ENCODE assay signal across 9 cellular contexts in the genomic region with DNA sequence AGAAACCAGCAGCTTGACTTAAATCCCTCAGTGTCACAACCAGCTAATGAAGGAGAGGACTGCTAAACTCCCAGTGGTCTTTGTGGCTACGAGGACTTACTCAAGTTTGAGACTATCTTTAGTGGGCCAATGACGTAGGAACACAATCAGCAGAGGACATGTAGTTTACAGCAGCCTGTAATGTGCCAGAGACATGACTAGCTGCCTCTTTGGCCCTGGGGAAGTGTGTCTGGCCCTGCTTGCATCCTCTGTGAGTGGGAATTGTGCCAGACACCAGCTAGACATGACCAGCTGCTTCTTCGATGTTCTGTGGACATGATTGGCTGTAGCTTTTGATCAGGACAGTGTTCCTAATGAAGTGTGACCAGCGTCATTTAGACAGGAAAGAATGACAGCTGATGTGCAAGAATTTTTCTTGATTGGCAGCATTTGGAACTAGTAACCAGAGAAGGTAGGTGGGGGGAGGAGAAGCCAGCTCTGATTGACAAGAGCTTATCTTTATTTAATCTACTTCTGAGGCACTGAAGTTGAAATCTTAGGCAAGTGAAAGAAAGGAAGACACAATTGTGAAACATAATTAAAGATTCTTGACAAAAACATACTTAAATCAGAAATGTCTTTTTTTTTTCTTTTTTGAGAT.
DNase-seq lines count a peak whose midpoint lies in the region; ATAC-seq and TF ChIP-seq lines count a peak whose summit lies in the region.
"Had no signal": no experiment of that assay in that cellular context is flagged by ENCODE, and none has a peak within 500 bp of the region (broad histone marks: within the 10 kb centered on the region; RNA-seq: fewer than 3 reads in every experiment).

No MANE protein-coding gene starts in this region.

- no peaks in the 10 kb centered on the region for H3K27me3 ChIP-seq in Caco-2 (replicated peaks; ENCODE audit: control insufficient read depth, insufficient read depth, low read length)
- H3K27me3 ChIP-seq: neutrophil had no signal

- no peaks in the 10 kb centered on the region for H3K27me3 Mint-ChIP-seq in Caco-2 (ENCODE audit: insufficient read depth, unreplicated experiment)
- H3K27me3 Mint-ChIP-seq in WTC11 (ENCODE audit: low read depth), result peaks cover 6% of the 10 kb centered on the region

- H3K4me1 ChIP-seq in Caco-2, result peaks cover 49% of the 10 kb centered on the region

- H3K9me3 Mint-ChIP-seq in Caco-2 (ENCODE audit: unreplicated experiment), result no peaks in the 10 kb centered on the region
- H3K9me3 Mint-ChIP-seq in WTC11, result no peaks in the 10 kb centered on the region

- H3K4me3 Mint-ChIP-seq in Caco-2 (ENCODE audit: unreplicated experiment) (no peak overlapping the region), WTC11 (no peak overlapping the region)

- intact Hi-C loops in Caco-2 (cut with micrococcal nuclease; ENCODE audit: unreplicated experiment), result no loop called here

- no TSS peak for BruUV-seq in Caco-2 (replicated peaks; lab: Mats Ljungman, UMichigan)

- DNase-seq in Caco-2 (no peak), cerebellar cortex (ENCODE audit: low spot score) (peak; percentile 54), putamen (ENCODE audit: low spot score) (peak; percentile 59), WTC11 (ENCODE audit: low spot score) (no peak), NCI-H526 (lab: John Stamatoyannopoulos, UW) (no peak)
- DNase-seq in activated effector memory CD4-positive, alpha-beta T cell treated with anti-CD3 and anti-CD28 coated beads, Interleukin-2, amount 50 U/mL, for 16 hours, result no peak

- no peaks in the 10 kb centered on the region for H3K36me3 ChIP-seq in Caco-2 (ENCODE audit: control insufficient read depth, insufficient read depth, low read length)
- H3K36me3 ChIP-seq: neutrophil had no signal

- peak overlapping the region; percentile 15 for H3K27ac Mint-ChIP-seq in Caco-2 (ENCODE audit: unreplicated experiment)
- H3K27ac Mint-ChIP-seq in WTC11, result no peak overlapping the region; the same call in 1 of the 2 replicates

- TF ChIP-seq CTCF in Caco-2 (IDR thresholded peaks at IDR 0.05; ENCODE audit: insufficient read depth in 1 of 2, low read depth in 1 of 2, low read length in 1 of 2, severe bottlenecking in 1 of 2, unreplicated experiment in 1 of 2) (no peak), WTC11 (IDR thresholded peaks at IDR 0.05) (no peak)

- H3K4me3 ChIP-seq in Caco-2 (ENCODE audit: low read depth, low read length), result no peak overlapping the region

- POLR2A ChIA-PET in Caco-2 (lab: Charles Lee), result no interaction called here
- POLR2A ChIA-PET in WTC11 (lab: Charles Lee), result no interaction called here

- CTCF ChIA-PET in Caco-2 (lab: Charles Lee) (no interaction called here), WTC11 (lab: Charles Lee) (no interaction called here)

- ATAC-seq in GM19452 (IDR thresholded peaks at IDR 0.05; ENCODE audit: unreplicated experiment) (peak; percentile 49), HG03457 (IDR thresholded peaks at IDR 0.05; ENCODE audit: unreplicated experiment) (peak; percentile 45), WTC11 (no peak)

- H3K4me1 Mint-ChIP-seq in Caco-2 (ENCODE audit: low read depth, unreplicated experiment) (peaks cover 49% of the 10 kb centered on the region), WTC11 (peaks cover 43% of the 10 kb centered on the region)

- H3K36me3 Mint-ChIP-seq in Caco-2 (ENCODE audit: insufficient read depth, unreplicated experiment), result no peaks in the 10 kb centered on the region
- H3K36me3 Mint-ChIP-seq in WTC11, result no peaks in the 10 kb centered on the region

- H3K9me3 ChIP-seq in Caco-2, result no peaks in the 10 kb centered on the region
- H3K9me3 ChIP-seq: neutrophil had no signal

TF ChIP-seq in WTC11, 78 proteins besides CTCF, POLR2A, EP300 and RAD21 (continues in another document):
- TF ChIP-seq KAT7 (CRISPR knock-in tag; IDR thresholded peaks at IDR 0.05; ENCODE audit: borderline replicate concordance) (no peak), SMAD3 (CRISPR knock-in tag; IDR thresholded peaks at IDR 0.05; ENCODE audit: borderline replicate concordance) (no peak), ZNF532 (CRISPR knock-in tag; IDR thresholded peaks at IDR 0.05; ENCODE audit: borderline replicate concordance) (no peak), TEAD1 (CRISPR knock-in tag; IDR thresholded peaks at IDR 0.05) (no peak), CBFB (CRISPR knock-in tag; IDR thresholded peaks at IDR 0.05; ENCODE audit: low read depth) (no peak), EMX1 (CRISPR knock-in tag; IDR thresholded peaks at IDR 0.05) (no peak), ESRRA (CRISPR knock-in tag; IDR thresholded peaks at IDR 0.05; ENCODE audit: borderline replicate concordance) (no peak), ZNF121 (CRISPR knock-in tag; IDR thresholded peaks at IDR 0.05) (no peak), E2F5 (CRISPR knock-in tag; IDR thresholded peaks at IDR 0.05) (no peak)
- TF ChIP-seq, protein P1, sequence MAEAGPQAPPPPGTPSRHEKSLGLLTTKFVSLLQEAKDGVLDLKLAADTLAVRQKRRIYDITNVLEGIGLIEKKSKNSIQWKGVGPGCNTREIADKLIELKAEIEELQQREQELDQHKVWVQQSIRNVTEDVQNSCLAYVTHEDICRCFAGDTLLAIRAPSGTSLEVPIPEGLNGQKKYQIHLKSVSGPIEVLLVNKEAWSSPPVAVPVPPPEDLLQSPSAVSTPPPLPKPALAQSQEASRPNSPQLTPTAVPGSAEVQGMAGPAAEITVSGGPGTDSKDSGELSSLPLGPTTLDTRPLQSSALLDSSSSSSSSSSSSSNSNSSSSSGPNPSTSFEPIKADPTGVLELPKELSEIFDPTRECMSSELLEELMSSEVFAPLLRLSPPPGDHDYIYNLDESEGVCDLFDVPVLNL (CRISPR knock-in tag; IDR thresholded peaks at IDR 0.05; ENCODE audit: borderline replicate concordance, low read depth), result no peak
- TF ChIP-seq, protein P2, sequence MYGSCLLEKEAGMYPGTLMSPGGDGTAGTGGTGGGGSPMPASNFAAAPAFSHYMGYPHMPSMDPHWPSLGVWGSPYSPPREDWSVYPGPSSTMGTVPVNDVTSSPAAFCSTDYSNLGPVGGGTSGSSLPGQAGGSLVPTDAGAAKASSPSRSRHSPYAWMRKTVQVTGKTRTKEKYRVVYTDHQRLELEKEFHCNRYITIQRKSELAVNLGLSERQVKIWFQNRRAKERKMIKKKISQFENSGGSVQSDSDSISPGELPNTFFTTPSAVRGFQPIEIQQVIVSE (CRISPR knock-in tag; IDR thresholded peaks at IDR 0.05; ENCODE audit: borderline replicate concordance), result no peak
- TF ChIP-seq, protein P3, sequence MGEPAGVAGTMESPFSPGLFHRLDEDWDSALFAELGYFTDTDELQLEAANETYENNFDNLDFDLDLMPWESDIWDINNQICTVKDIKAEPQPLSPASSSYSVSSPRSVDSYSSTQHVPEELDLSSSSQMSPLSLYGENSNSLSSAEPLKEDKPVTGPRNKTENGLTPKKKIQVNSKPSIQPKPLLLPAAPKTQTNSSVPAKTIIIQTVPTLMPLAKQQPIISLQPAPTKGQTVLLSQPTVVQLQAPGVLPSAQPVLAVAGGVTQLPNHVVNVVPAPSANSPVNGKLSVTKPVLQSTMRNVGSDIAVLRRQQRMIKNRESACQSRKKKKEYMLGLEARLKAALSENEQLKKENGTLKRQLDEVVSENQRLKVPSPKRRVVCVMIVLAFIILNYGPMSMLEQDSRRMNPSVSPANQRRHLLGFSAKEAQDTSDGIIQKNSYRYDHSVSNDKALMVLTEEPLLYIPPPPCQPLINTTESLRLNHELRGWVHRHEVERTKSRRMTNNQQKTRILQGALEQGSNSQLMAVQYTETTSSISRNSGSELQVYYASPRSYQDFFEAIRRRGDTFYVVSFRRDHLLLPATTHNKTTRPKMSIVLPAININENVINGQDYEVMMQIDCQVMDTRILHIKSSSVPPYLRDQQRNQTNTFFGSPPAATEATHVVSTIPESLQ (CRISPR knock-in tag; IDR thresholded peaks at IDR 0.05), result no peak

Comparison
In these comparisons a context has a peak if more than half of its experiments do, and no peak if none do; other contexts are left out.
1. DNase-seq: peak in cerebellar cortex (single experiment) and putamen (single experiment); none in Caco-2 (0 of 2), activated effector memory CD4-positive, alpha-beta T cell treated with anti-CD3 and anti-CD28 coated beads, Interleukin-2, amount 50 U/mL, for 16 hours (single experiment), WTC11 (single experiment) and NCI-H526 (0 of 2).